8 cellular contexts compared by ENCODE assay signal in genomic region chr11:59551651-59552521, GRCh38. TPM values are rescaled to one million over a fixed set of nuclear protein-coding genes. Genes with fewer than 3 reads are reported as not detected.
A peak's percentile ranks its signal among the peaks of the same experiment; 100 is the strongest.
DNase-seq lines count a peak whose midpoint lies in the region; ATAC-seq and TF ChIP-seq lines count a peak whose summit lies in the region.

No MANE protein-coding gene starts in this region.

- H3K27ac ChIP-seq in hepatocyte (peak overlapping the region; percentile 93), gastrocnemius medialis (peak overlapping the region; percentile 73 to 84 (median 78))

- intact Hi-C loops in gastrocnemius medialis (cut with DNase I; ENCODE audit: low total_unique reads), result loop anchor here (1.0 to 5.0 kb wide), 4 partner anchors 8 to 205 kb away; partner anchors contain the start of genes OSBP, PATL1 and STX3

- H3K27ac Mint-ChIP-seq in activated naive CD8-positive, alpha-beta T cell treated with anti-CD3 and anti-CD28 coated beads, Interleukin-2, amount 10 ng/mL, durations not matched to agents 7 days and 5 days, result peak overlapping the region; percentile 82

- POLR2A ChIA-PET in activated naive CD8-positive, alpha-beta T cell treated with anti-CD3 and anti-CD28 coated beads, Interleukin-2, amount 10 ng/mL, durations not matched to agents 7 days and 5 days (lab: Charles Lee), result interaction anchor here (0.7 to 0.9 kb wide), 2 partner anchors 21 to 64 kb away, joined by 3 to 5 read pairs; partner anchors contain the start of gene OSBP

- ATAC-seq in activated naive CD8-positive, alpha-beta T cell treated with anti-CD3 and anti-CD28 coated beads, Interleukin-2, amount 10 ng/mL, durations not matched to agents 7 days and 5 days (ENCODE audit: low read depth), result no peak
- ATAC-seq in gastrocnemius medialis (no peak), GM18909 (IDR thresholded peaks at IDR 0.05; ENCODE audit: poor library complexity, unreplicated experiment) (no peak), HG02970 (IDR thresholded peaks at IDR 0.05; ENCODE audit: low FRiP score, unreplicated experiment) (no peak)

- DNase-seq in NCI-H2081 (lab: John Stamatoyannopoulos, UW) (peak; percentile 42 to 56), NCI-H2081 treated with DMSO at 0.1 percent for 48 hours (lab: John Stamatoyannopoulos, UW) (no peak), NCI-H2227 (lab: John Stamatoyannopoulos, UW; ENCODE audit: unreplicated experiment) (peak; percentile 82), hepatocyte (ENCODE audit: low spot score) (peak; percentile 84), gastrocnemius medialis (no peak)
- no peak for DNase-seq in activated naive CD8-positive, alpha-beta T cell treated with anti-CD3 and anti-CD28 coated beads, Interleukin-2, amount 10 ng/mL, durations not matched to agents 7 days and 5 days

- H3K27me3 Mint-ChIP-seq in activated naive CD8-positive, alpha-beta T cell treated with anti-CD3 and anti-CD28 coated beads, Interleukin-2, amount 10 ng/mL, durations not matched to agents 7 days and 5 days, result peaks cover 12% of the 10 kb centered on the region

- in situ Hi-C loops in gastrocnemius medialis (cut with MboI; ENCODE audit: low sequenced_read_pairs in 4 of 4), result no loop called here

- H3K4me2 ChIP-seq in hepatocyte, result peak overlapping the region; percentile 74

- peak overlapping the region; percentile 86 for H3K4me3 Mint-ChIP-seq in activated naive CD8-positive, alpha-beta T cell treated with anti-CD3 and anti-CD28 coated beads, Interleukin-2, amount 10 ng/mL, durations not matched to agents 7 days and 5 days

- TF ChIP-seq CTCF in hepatocyte (IDR thresholded peaks at IDR 0.05; ENCODE audit: poor library complexity) (no peak), gastrocnemius medialis (IDR thresholded peaks at IDR 0.05 in 4 of 5, conservative IDR thresholded peaks at IDR 0.05 in 1 of 5) (no peak)

- H3K36me3 Mint-ChIP-seq in activated naive CD8-positive, alpha-beta T cell treated with anti-CD3 and anti-CD28 coated beads, Interleukin-2, amount 10 ng/mL, durations not matched to agents 7 days and 5 days, result no peaks in the 10 kb centered on the region

- H3K4me1 ChIP-seq in hepatocyte (ENCODE audit: insufficient read depth) (no peaks in the 10 kb centered on the region), gastrocnemius medialis (peaks cover 9 to 16% of the 10 kb centered on the region in 2 donors)

- H3K9me3 ChIP-seq in hepatocyte (ENCODE audit: low read depth) (no peaks in the 10 kb centered on the region), gastrocnemius medialis (no peaks in the 10 kb centered on the region)

- H3K36me3 ChIP-seq in hepatocyte (replicated peaks; ENCODE audit: insufficient read depth, low read depth) (no peaks in the 10 kb centered on the region), gastrocnemius medialis (no peaks in the 10 kb centered on the region)

- H3K4me1 Mint-ChIP-seq in activated naive CD8-positive, alpha-beta T cell treated with anti-CD3 and anti-CD28 coated beads, Interleukin-2, amount 10 ng/mL, durations not matched to agents 7 days and 5 days, result peaks cover 32% of the 10 kb centered on the region

- H3K4me3 ChIP-seq in hepatocyte, result peak overlapping the region; percentile 33
- peak overlapping the region; percentile 62 to 75 (median 67) for H3K4me3 ChIP-seq in gastrocnemius medialis

- no peak for TF ChIP-seq POLR2A in gastrocnemius medialis (IDR thresholded peaks at IDR 0.05)

- no peaks in the 10 kb centered on the region for H3K9me2 ChIP-seq in hepatocyte (replicated peaks; ENCODE audit: insufficient read depth)

- WGBS in hepatocyte (ENCODE audit: low lambda C conversion rate, missing lambda C conversion rate), result 10% methylated on average over 30 of the region's 30 CpGs

- H4K20me1 ChIP-seq in hepatocyte (ENCODE audit: insufficient read depth, poor library complexity, severe bottlenecking), result no peaks in the 10 kb centered on the region

- no peaks in the 10 kb centered on the region for H3K79me2 ChIP-seq in hepatocyte

- no peaks in the 10 kb centered on the region for H3K9me3 Mint-ChIP-seq in activated naive CD8-positive, alpha-beta T cell treated with anti-CD3 and anti-CD28 coated beads, Interleukin-2, amount 10 ng/mL, durations not matched to agents 7 days and 5 days

- H2AFZ ChIP-seq in hepatocyte, result peak overlapping the region; percentile 87

- H3K27me3 ChIP-seq in hepatocyte (no peaks in the 10 kb centered on the region), gastrocnemius medialis (no peaks in the 10 kb centered on the region)

RNA-seq across cellular contexts. Expression of gene OR4D9, which starts 40.5 kb away (rescaled TPM):
- not detected for total RNA-seq in activated naive CD8-positive, alpha-beta T cell treated with anti-CD3 and anti-CD28 coated beads, Interleukin-2, amount 10 ng/mL, durations not matched to agents 7 days and 5 days
- total RNA-seq in hepatocyte (not detected in 2 replicates), gastrocnemius medialis (not detected)
- not detected in 2 replicates for polyA plus RNA-seq in hepatocyte

RNA-seq across cellular contexts. Expression of gene OR4D11, which starts 48.5 kb away (rescaled TPM):
- total RNA-seq in activated naive CD8-positive, alpha-beta T cell treated with anti-CD3 and anti-CD28 coated beads, Interleukin-2, amount 10 ng/mL, durations not matched to agents 7 days and 5 days, result not detected
- not detected in 2 replicates for total RNA-seq in hepatocyte
- polyA plus RNA-seq in hepatocyte, result not detected in 2 replicates
- total RNA-seq in gastrocnemius medialis, result not detected

Comparison
In these comparisons a context has a peak if more than half of its experiments do, and no peak if none do; other contexts are left out.
1. DNase-seq: peak in NCI-H2081 (2 of 2), NCI-H2227 (single experiment) and hepatocyte (single experiment); none in NCI-H2081 treated with DMSO at 0.1 percent for 48 hours (single experiment), activated naive CD8-positive, alpha-beta T cell treated with anti-CD3 and anti-CD28 coated beads, Interleukin-2, amount 10 ng/mL, durations not matched to agents 7 days and 5 days (single experiment) and gastrocnemius medialis (0 of 2).